17 cellular contexts compared by ENCODE assay signal in the genomic region with DNA sequence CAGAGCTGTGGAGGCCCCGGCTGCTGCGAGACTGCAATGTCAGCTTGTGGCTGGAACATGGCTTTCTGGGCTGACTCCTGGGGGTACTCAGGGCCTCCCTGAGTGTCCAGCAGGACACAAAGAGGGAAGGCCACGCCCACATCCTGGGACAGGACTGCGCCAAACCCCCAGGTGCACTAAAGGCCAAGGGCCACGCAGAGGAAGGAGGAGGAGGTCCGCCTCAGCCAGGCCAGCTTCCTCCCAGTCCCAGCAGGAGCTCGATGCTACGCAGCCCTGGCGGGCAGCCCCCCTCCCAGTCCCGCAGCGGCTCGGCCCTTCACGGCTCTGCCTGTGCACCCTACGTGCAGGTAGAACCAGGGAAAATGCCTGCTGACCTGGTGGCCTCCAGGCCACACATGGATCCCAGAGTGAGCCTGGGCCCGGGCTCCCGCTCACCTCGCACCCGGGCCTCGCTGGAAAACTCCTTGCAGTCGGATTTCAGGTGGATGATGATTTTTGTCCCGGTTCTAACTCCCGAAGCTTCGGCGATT. TPM values are rescaled to one million over a fixed set of nuclear protein-coding genes. Genes with fewer than 3 reads are reported as not detected.
DNase-seq lines count a peak whose midpoint lies in the region; ATAC-seq, FAIRE-seq and TF ChIP-seq lines count a peak whose summit lies in the region.
"Had no signal": no experiment of that assay in that cellular context is flagged by ENCODE, and none has a peak within 500 bp of the region (broad histone marks: within the 10 kb centered on the region; RNA-seq: fewer than 3 reads in every experiment).

No MANE protein-coding gene starts in this region.

- H3K4me1 ChIP-seq in SK-N-SH (ENCODE audit: control insufficient read depth in 1 of 2, insufficient read depth in 2 of 2, low read depth in 1 of 2, low read length in 1 of 2) (no peaks in the 10 kb centered on the region), H1 (replicated peaks in 1 of 4; ENCODE audit: control insufficient read depth in 3 of 4, insufficient read depth in 4 of 4, low read length in 3 of 4) (no peaks in the 10 kb centered on the region), osteoblast (ENCODE audit: insufficient read depth, low read length) (no peaks in the 10 kb centered on the region)
- H3K4me1 ChIP-seq: HAP-1 had no signal

- TF ChIP-seq POLR2A in H1 (IDR thresholded peaks at IDR 0.05; ENCODE audit: control extremely low read depth in 1 of 2, low read depth in 2 of 2, low read length in 2 of 2): no peak

- TF ChIP-seq EP300 in SK-N-SH (IDR thresholded peaks at IDR 0.05; ENCODE audit: borderline replicate concordance in 1 of 2, low read depth in 1 of 2, low read length in 1 of 2) (no peak), H1 (IDR thresholded peaks at IDR 0.05; ENCODE audit: borderline replicate concordance in 1 of 2, low read depth in 2 of 2, low read length in 2 of 2) (no peak)

- TF ChIP-seq CTCF in SK-N-SH (IDR thresholded peaks at IDR 0.05) (no peak), H1 (IDR thresholded peaks at IDR 0.05; ENCODE audit: control extremely low read depth in 1 of 3, insufficient read depth in 1 of 3, low read depth in 1 of 3, low read length in 3 of 3) (no peak), osteoblast (IDR thresholded peaks at IDR 0.05; ENCODE audit: extremely low read depth, low read depth, low read length) (no peak), D721Med (IDR thresholded peaks at IDR 0.05; ENCODE audit: insufficient read depth, missing control alignments) (no peak), WERI-Rb-1 (IDR thresholded peaks at IDR 0.05; ENCODE audit: low read depth, low read length) (no peak)

- H3K36me3 ChIP-seq in SK-N-SH (replicated peaks in 1 of 2; ENCODE audit: control insufficient read depth in 1 of 2, insufficient read depth in 2 of 2, low read length in 1 of 2) (peaks cover 12 to 45% of the 10 kb centered on the region in 2 experiments), H1 (ENCODE audit: control insufficient read depth in 2 of 4, insufficient read depth in 4 of 4, low read length in 3 of 4) (peaks cover 25 to 63% (median 54%) of the 10 kb centered on the region in 4 experiments), osteoblast (ENCODE audit: insufficient read depth, low read length) (peaks cover 48% of the 10 kb centered on the region), WERI-Rb-1 (peaks cover 92% of the 10 kb centered on the region)

- no peak overlapping the region for H2BK5ac ChIP-seq in H1 (ENCODE audit: low read depth, low read length)

- H3K9ac ChIP-seq in SK-N-SH (no peak overlapping the region), H1 (replicated peaks in 1 of 4; ENCODE audit: extremely low read depth in 1 of 4, low read depth in 3 of 4, low read length in 3 of 4) (no peak overlapping the region)
- H3K9ac ChIP-seq: BLaER1 treated with 17β-estradiol and CSF1 and Interleukin-3, amounts not matched to agents 10 nM and 100 nM had no signal

- 91% methylated on average over 14 of the region's 24 CpGs for WGBS in SK-N-SH (ENCODE audit: low lambda C conversion rate)
- 92% methylated on average over 24 of the region's 24 CpGs; no CpG with 5 or more reads in 1 of the 2 experiments for WGBS in H1 (ENCODE audit: extremely low coverage in 1 of 2, insufficient coverage in 1 of 2, insufficient read length in 1 of 2, insufficient replicate concordance in 2 of 2, low coverage in 1 of 2, low lambda C conversion rate in 2 of 2, missing lambda C conversion rate in 1 of 2), 2 experiments

- no peak overlapping the region for H3K14ac ChIP-seq in H1 (ENCODE audit: insufficient read length)

- H4K8ac ChIP-seq in H1 (ENCODE audit: extremely low read depth, insufficient read depth, low read length): peak overlapping the region; percentile 79; the same call in 1 of the 2 replicates

- FAIRE-seq in H1 (lab: Jason Lieb, UNC): no peak
- FAIRE-seq in D721Med (lab: Jason Lieb, UNC): no peak
- FAIRE-seq: GM12891, HepG2, HTR-8/SVneo had no signal

- POLR2A ChIA-PET in SK-N-SH (lab: Yijun Ruan, JAX): no interaction called here
- POLR2A ChIA-PET in H1 (lab: Charles Lee; ENCODE audit: partially characterized antibody): interaction anchor here (1.2 to 2.2 kb wide), 3 partner anchors 9 to 12 kb away, joined by 3 to 8 read pairs (median 7); no protein-coding TSS in a partner anchor

- H4K5ac ChIP-seq in H1 (ENCODE audit: insufficient read length, low read depth, low read length): no peak overlapping the region

- H3K56ac ChIP-seq in H1 (replicated peaks; ENCODE audit: insufficient read length, low read depth, low read length): no peak overlapping the region

- H2AK5ac ChIP-seq in H1 (ENCODE audit: low read depth, low read length): no peak overlapping the region

- no peak for ATAC-seq in SK-N-SH treated with all-trans-retinoic acid at 6 μM for 48 hours
- ATAC-seq: GM23338 had no signal

- H3K18ac ChIP-seq in H1 (ENCODE audit: extremely low read depth, low read length): no peak overlapping the region

- no peaks in the 10 kb centered on the region for H3K23me2 ChIP-seq in H1 (ENCODE audit: low read depth, low read length)

- no peaks in the 10 kb centered on the region for H3K79me1 ChIP-seq in H1 (ENCODE audit: low read depth, low read length)

- H3K27ac ChIP-seq in SK-N-SH (ENCODE audit: low read depth in 2 of 2, low read length in 1 of 2): no peak overlapping the region
- no peak overlapping the region for H3K27ac ChIP-seq in H1 (ENCODE audit: low read depth, low read length)
- no peak overlapping the region for H3K27ac ChIP-seq in osteoblast (ENCODE audit: low read depth, low read length)
- H3K27ac ChIP-seq in WERI-Rb-1: no peak overlapping the region
- H3K27ac ChIP-seq: 22Rv1; BLaER1 treated with 17β-estradiol and CSF1 and Interleukin-3, amounts not matched to agents 10 nM and 100 nM had no signal

- H3K4me2 ChIP-seq in SK-N-SH (no peak overlapping the region), H1 (ENCODE audit: insufficient read depth in 1 of 2, low read depth in 2 of 2, low read length in 2 of 2) (no peak overlapping the region), osteoblast (ENCODE audit: insufficient read depth, low read length) (no peak overlapping the region)
- H3K4me2 ChIP-seq: BLaER1 treated with 17β-estradiol and CSF1 and Interleukin-3, amounts not matched to agents 10 nM and 100 nM; GM23338 had no signal

- no peak overlapping the region for H2BK120ac ChIP-seq in H1 (replicated peaks; ENCODE audit: low read depth, low read length)

- no peak overlapping the region for H3K23ac ChIP-seq in H1 (ENCODE audit: insufficient read length)

- no peak overlapping the region for H2BK12ac ChIP-seq in H1 (ENCODE audit: low read depth, low read length)

- no peaks in the 10 kb centered on the region for H3K79me2 ChIP-seq in SK-N-SH (ENCODE audit: insufficient read depth)
- H3K79me2 ChIP-seq in H1 (ENCODE audit: control insufficient read depth in 1 of 2, insufficient read depth in 2 of 2, low read length in 2 of 2): no peaks in the 10 kb centered on the region
- H3K79me2 ChIP-seq in osteoblast (ENCODE audit: insufficient read depth, low read length): no peaks in the 10 kb centered on the region

- no peak overlapping the region for H3K4me3 ChIP-seq in SK-N-SH (ENCODE audit: low read depth in 2 of 2, low read length in 1 of 2)
- H3K4me3 ChIP-seq in H1 (ENCODE audit: extremely low read depth in 1 of 4, insufficient read depth in 2 of 4, low read depth in 3 of 4, low read length in 4 of 4): no peak overlapping the region
- H3K4me3 ChIP-seq in osteoblast (ENCODE audit: insufficient read depth, low read length): no peak overlapping the region
- no peak overlapping the region for H3K4me3 ChIP-seq in WERI-Rb-1 (ENCODE audit: low read depth, low read length)
- H3K4me3 ChIP-seq: BLaER1 treated with 17β-estradiol and CSF1 and Interleukin-3, amounts not matched to agents 10 nM and 100 nM; GM23338; HAP-1 had no signal

- H3K9me3 ChIP-seq in SK-N-SH (no peaks in the 10 kb centered on the region), H1 (ENCODE audit: insufficient read depth in 2 of 2, low read depth in 1 of 2, low read length in 1 of 2) (no peaks in the 10 kb centered on the region), osteoblast (ENCODE audit: low read depth, low read length) (no peaks in the 10 kb centered on the region), WERI-Rb-1 (ENCODE audit: severe bottlenecking) (no peaks in the 10 kb centered on the region)
- H3K9me3 ChIP-seq: BLaER1 treated with 17β-estradiol and CSF1 and Interleukin-3, amounts not matched to agents 10 nM and 100 nM; HAP-1 had no signal

- H3K27me3 ChIP-seq in SK-N-SH (ENCODE audit: insufficient read depth) (no peaks in the 10 kb centered on the region), H1 (replicated peaks in 1 of 4; ENCODE audit: control insufficient read depth in 3 of 4, extremely low read depth in 1 of 4, insufficient read depth in 3 of 4, low read length in 3 of 4) (no peaks in the 10 kb centered on the region), osteoblast (ENCODE audit: insufficient read depth, low read length) (no peaks in the 10 kb centered on the region), WERI-Rb-1 (ENCODE audit: insufficient read depth, low read depth, severe bottlenecking) (no peaks in the 10 kb centered on the region)
- H3K27me3 ChIP-seq: BLaER1 treated with 17β-estradiol and CSF1 and Interleukin-3, amounts not matched to agents 10 nM and 100 nM had no signal

- H2AFZ ChIP-seq in SK-N-SH (ENCODE audit: low read depth): no peak overlapping the region
- H2AFZ ChIP-seq in H1 (ENCODE audit: low read length): no peak overlapping the region
- no peak overlapping the region for H2AFZ ChIP-seq in osteoblast (ENCODE audit: low read length)
- H2AFZ ChIP-seq: GM23338 had no signal

- no peak overlapping the region for H2BK15ac ChIP-seq in H1 (ENCODE audit: low read length)

- H4K91ac ChIP-seq in H1 (replicated peaks; ENCODE audit: insufficient read length, low read length): no peak overlapping the region

- no peaks in the 10 kb centered on the region for H4K20me1 ChIP-seq in SK-N-SH (ENCODE audit: insufficient read depth)
- H4K20me1 ChIP-seq in H1 (replicated peaks in 1 of 2; ENCODE audit: control insufficient read depth in 1 of 2, insufficient read depth in 2 of 2, low read length in 2 of 2): peaks cover 3 to 12% of the 10 kb centered on the region in 2 experiments
- no peaks in the 10 kb centered on the region for H4K20me1 ChIP-seq in osteoblast (ENCODE audit: insufficient read depth, low read length)

- no peak overlapping the region for H2BK20ac ChIP-seq in H1 (ENCODE audit: low read length)

- TF ChIP-seq RAD21 in SK-N-SH (IDR thresholded peaks at IDR 0.05; ENCODE audit: low read length) (no peak), H1 (IDR thresholded peaks at IDR 0.05 in 1 of 2, conservative IDR thresholded peaks at IDR 0.05 in 1 of 2; ENCODE audit: low read depth in 2 of 2, low read length in 2 of 2) (no peak)

- no peaks in the 10 kb centered on the region for H3K9me2 ChIP-seq in SK-N-SH

- DNase-seq in SK-N-SH (peak; percentile 16), D341Med (ENCODE audit: low spot score) (peak; percentile 24), H1 (ENCODE audit: low read depth in 1 of 2, low spot score in 2 of 2) (no peak), osteoblast (ENCODE audit: insufficient read length, low spot score, missing footprints) (peak; percentile 26), D721Med (ENCODE audit: insufficient read length, low spot score) (no peak), WERI-Rb-1 (no peak)
- DNase-seq: CD4-positive, CD25-positive, alpha-beta regulatory T cell; DMS79; HFFc6 had no signal

- CTCF ChIA-PET in SK-N-SH (lab: Yijun Ruan, JAX) (interaction anchor here (1.2 to 1.8 kb wide), 2 partner anchors 13 to 14 kb away, joined by 3 to 10 read pairs; no protein-coding TSS in a partner anchor), H1 (lab: Charles Lee; ENCODE audit: partially characterized antibody) (interaction anchor here (1.1 to 3.6 kb wide), 10 partner anchors 9 to 152 kb away, joined by 3 to 17 read pairs (median 7); a partner anchor contains a TSS)

- no peaks in the 10 kb centered on the region for H3F3A ChIP-seq in SK-N-SH (replicated peaks; ENCODE audit: insufficient read depth)

- no peak overlapping the region for H3K4ac ChIP-seq in H1 (replicated peaks; ENCODE audit: insufficient read length, low read depth, low read length)

RNA-seq across cellular contexts. Expression of a gene that starts 21.2 kb away (rescaled TPM):
- polyA plus RNA-seq in SK-N-SH (2012; rRNA removed) (19.8 and 27.2 TPM in 2 replicates), H1 (2011; rRNA removed) (16.7 and 27.7 TPM in 2 replicates)
- polyA plus RNA-seq in SK-N-SH (2012; cell fraction: cytosol; rRNA removed): 6.1 and 11.9 TPM in 2 replicates
- polyA plus RNA-seq in SK-N-SH (2012; cell fraction: nucleus; rRNA removed): 77.3 and 82.8 TPM in 2 replicates
- total RNA-seq in H1 (2021; fragmentation: NEBNext Ultra II Directional; extraction: Animal tissue kit (Norgen Biotek cat#: 25700)): 11.5 and 12.3 TPM in 2 replicates
- polyA plus RNA-seq in H1 (2011; cell fraction: cytosol; rRNA removed): 19.0 TPM
- polyA plus RNA-seq in H1 (2011; cell fraction: nucleus; rRNA removed): 50.5 TPM
- polyA plus RNA-seq in H1 (2012, experiment 1 of 2): 9.8 to 17.2 TPM (median 14.9 TPM) in 4 replicates
- polyA plus RNA-seq in H1 (2012, experiment 2 of 2): 5.1 TPM
- polyA plus RNA-seq in H1 (2013, experiment 1 of 2): 6.9 TPM
- polyA plus RNA-seq in H1 (2013, experiment 2 of 2): 7.2 TPM
- polyA minus RNA-seq in H1 (2011; rRNA and poly(A)+ RNA removed): 30.4 and 45.3 TPM in 2 replicates
- polyA minus RNA-seq in H1 (2011; cell fraction: cytosol; rRNA and poly(A)+ RNA removed): 14.3 TPM
- 34.8 TPM for polyA minus RNA-seq in H1 (2011; cell fraction: nucleus; rRNA and poly(A)+ RNA removed)
- total RNA-seq in osteoblast: 11.9 and 13.3 TPM in 2 replicates

RNA-seq across cellular contexts. Expression of a gene that starts 41.7 kb away (rescaled TPM):
- 129 and 133 TPM in 2 replicates for polyA plus RNA-seq in SK-N-SH (2012; rRNA removed)
- 75.4 and 83.3 TPM in 2 replicates for polyA plus RNA-seq in SK-N-SH (2012; cell fraction: cytosol; rRNA removed)
- polyA plus RNA-seq in SK-N-SH (2012; cell fraction: nucleus; rRNA removed): 335 and 567 TPM in 2 replicates
- total RNA-seq in H1 (2021; fragmentation: NEBNext Ultra II Directional; extraction: Animal tissue kit (Norgen Biotek cat#: 25700)): 215 and 222 TPM in 2 replicates
- 283 and 353 TPM in 2 replicates for polyA plus RNA-seq in H1 (2011; rRNA removed)
- polyA plus RNA-seq in H1 (2011; cell fraction: cytosol; rRNA removed): 294 TPM
- polyA plus RNA-seq in H1 (2011; cell fraction: nucleus; rRNA removed): 691 TPM
- polyA plus RNA-seq in H1 (2012, experiment 1 of 2): 238 to 338 TPM (median 307 TPM) in 4 replicates
- 231 TPM for polyA plus RNA-seq in H1 (2012, experiment 2 of 2)
- polyA plus RNA-seq in H1 (2013, experiment 1 of 2): 287 TPM
- 257 TPM for polyA plus RNA-seq in H1 (2013, experiment 2 of 2)
- polyA minus RNA-seq in H1 (2011; rRNA and poly(A)+ RNA removed): 361 and 364 TPM in 2 replicates
- 128 TPM for polyA minus RNA-seq in H1 (2011; cell fraction: cytosol; rRNA and poly(A)+ RNA removed)
- polyA minus RNA-seq in H1 (2011; cell fraction: nucleus; rRNA and poly(A)+ RNA removed): 138 TPM
- total RNA-seq in osteoblast: 46.9 and 56.5 TPM in 2 replicates

Comparison
In these comparisons a context has a peak if more than half of its experiments do, and no peak if none do; other contexts are left out.
1. DNase-seq: peak in SK-N-SH (single experiment), D341Med (single experiment) and osteoblast (single experiment); none in H1 (0 of 2), D721Med (single experiment) and WERI-Rb-1 (single experiment).